14 cellular contexts compared by ENCODE assay signal in genomic region chr6:158611600-158612041, GRCh38. TPM values are rescaled to one million over a fixed set of nuclear protein-coding genes. Genes with fewer than 3 reads are reported as not detected.
DNase-seq lines count a peak whose midpoint lies in the region; ATAC-seq and TF ChIP-seq lines count a peak whose summit lies in the region.
"Had no signal": no experiment of that assay in that cellular context is flagged by ENCODE, and none has a peak within 500 bp of the region (broad histone marks: within the 10 kb centered on the region; RNA-seq: fewer than 3 reads in every experiment).

No MANE protein-coding gene starts in this region.

- no peak for DNase-seq in CD8-positive, alpha-beta T cell
- DNase-seq in WTC11 (ENCODE audit: low spot score): peak; percentile 83
- DNase-seq in right atrium auricular region (ENCODE audit: low spot score): peak; percentile 54
- no peak for DNase-seq in natural killer cell
- DNase-seq in stimulated activated CD4-positive, alpha-beta T cell treated with anti-CD3 and anti-CD28 coated beads, Interleukin-4, amount 100 ng/mL, for 24 hours: no peak
- DNase-seq in NCI-H128 (lab: John Stamatoyannopoulos, UW; ENCODE audit: unreplicated experiment): no peak
- no peak for DNase-seq in effector CD4-positive, alpha-beta T cell
- DNase-seq in T-cell: no peak
- DNase-seq: activated CD4-positive, alpha-beta T cell treated with anti-CD3 and anti-CD28 coated beads, Interleukin-2, amount 10 ng/mL, durations not matched to agents 7 days and 5 days; activated effector memory CD4-positive, alpha-beta T cell treated with anti-CD3 and anti-CD28 coated beads, Interleukin-2, amount 50 U/mL, for 16 hours; central memory CD4-positive, alpha-beta T cell; HCEC 1CT; kidney; MG63 had no signal

- CTCF ChIA-PET in CD8-positive, alpha-beta T cell (lab: Charles Lee): interaction anchor here (1.1 kb wide), 1 partner anchor 8 kb away, joined by 4 read pairs; no protein-coding TSS in a partner anchor
- CTCF ChIA-PET in WTC11 (lab: Charles Lee): interaction anchor here (1.0 to 1.7 kb wide), 3 partner anchors 49 to 468 kb away, joined by 3 to 4 read pairs (median 3); no protein-coding TSS in a partner anchor
- CTCF ChIA-PET in T-cell (lab: Charles Lee): no interaction called here

- H3K27me3 Mint-ChIP-seq in CD8-positive, alpha-beta T cell (ENCODE audit: low read depth): no peaks in the 10 kb centered on the region
- H3K27me3 Mint-ChIP-seq in WTC11 (ENCODE audit: low read depth) (no peaks in the 10 kb centered on the region; the same call in 1 of the 2 replicates), natural killer cell (ENCODE audit: low read depth in 2 of 2) (no peaks in the 10 kb centered on the region), T-cell (no peaks in the 10 kb centered on the region)
- H3K27me3 Mint-ChIP-seq: activated CD4-positive, alpha-beta T cell treated with anti-CD3 and anti-CD28 coated beads, Interleukin-2, amount 10 ng/mL, durations not matched to agents 7 days and 5 days had no signal

- POLR2A ChIA-PET in CD8-positive, alpha-beta T cell (lab: Charles Lee): no interaction called here
- POLR2A ChIA-PET in WTC11 (lab: Charles Lee): interaction anchor here (0.9 kb wide), 1 partner anchor 359 kb away, joined by 3 read pairs; no protein-coding TSS in a partner anchor
- POLR2A ChIA-PET in T-cell (lab: Charles Lee): no interaction called here

- H3K9me3 ChIP-seq in CD8-positive, alpha-beta T cell (ENCODE audit: low read length): no peaks in the 10 kb centered on the region
- no peaks in the 10 kb centered on the region for H3K9me3 ChIP-seq in right atrium auricular region
- H3K9me3 ChIP-seq: MG63 had no signal

- peak overlapping the region; percentile 45 for H3K27ac Mint-ChIP-seq in CD8-positive, alpha-beta T cell
- peak overlapping the region; percentile 74 for H3K27ac Mint-ChIP-seq in WTC11
- H3K27ac Mint-ChIP-seq in natural killer cell: peak overlapping the region; percentile 63 to 67
- peak overlapping the region in 1 of 2 donors; percentile 59 for H3K27ac Mint-ChIP-seq in T-cell
- H3K27ac Mint-ChIP-seq: activated CD4-positive, alpha-beta T cell treated with anti-CD3 and anti-CD28 coated beads, Interleukin-2, amount 10 ng/mL, durations not matched to agents 7 days and 5 days had no signal

- H3K4me1 Mint-ChIP-seq in CD8-positive, alpha-beta T cell (ENCODE audit: low read depth): no peaks in the 10 kb centered on the region
- H3K4me1 Mint-ChIP-seq in WTC11: peaks cover 18% of the 10 kb centered on the region
- H3K4me1 Mint-ChIP-seq in natural killer cell: peaks cover 5 to 25% of the 10 kb centered on the region in 2 donors
- peaks cover 0 to 5% (median 2%) of the 10 kb centered on the region in 3 donors for H3K4me1 Mint-ChIP-seq in T-cell
- H3K4me1 Mint-ChIP-seq: activated CD4-positive, alpha-beta T cell treated with anti-CD3 and anti-CD28 coated beads, Interleukin-2, amount 10 ng/mL, durations not matched to agents 7 days and 5 days had no signal

- H3K36me3 Mint-ChIP-seq in CD8-positive, alpha-beta T cell: peaks cover 93% of the 10 kb centered on the region
- peaks cover 74% of the 10 kb centered on the region for H3K36me3 Mint-ChIP-seq in WTC11
- peaks cover 14% of the 10 kb centered on the region for H3K36me3 Mint-ChIP-seq in natural killer cell
- H3K36me3 Mint-ChIP-seq in T-cell: peaks cover 80% of the 10 kb centered on the region

- H3K9me3 Mint-ChIP-seq in CD8-positive, alpha-beta T cell: no peaks in the 10 kb centered on the region
- H3K9me3 Mint-ChIP-seq in WTC11: peaks cover 8% of the 10 kb centered on the region
- H3K9me3 Mint-ChIP-seq in natural killer cell: no peaks in the 10 kb centered on the region
- H3K9me3 Mint-ChIP-seq in T-cell: no peaks in the 10 kb centered on the region

- H3K36me3 ChIP-seq in CD8-positive, alpha-beta T cell (ENCODE audit: insufficient read depth, low read length): peaks cover 20% of the 10 kb centered on the region
- peaks cover 29% of the 10 kb centered on the region for H3K36me3 ChIP-seq in right atrium auricular region

- no peak overlapping the region for H3K4me3 Mint-ChIP-seq in CD8-positive, alpha-beta T cell
- H3K4me3 Mint-ChIP-seq in WTC11: 0 out of 2 replicates have a peak overlapping the region, but pooled peaks have one; percentile 41
- no peak overlapping the region for H3K4me3 Mint-ChIP-seq in natural killer cell
- no peak overlapping the region for H3K4me3 Mint-ChIP-seq in T-cell
- H3K4me3 Mint-ChIP-seq: activated CD4-positive, alpha-beta T cell treated with anti-CD3 and anti-CD28 coated beads, Interleukin-2, amount 10 ng/mL, durations not matched to agents 7 days and 5 days had no signal

- no peak overlapping the region for H3K4me3 ChIP-seq in CD8-positive, alpha-beta T cell (ENCODE audit: low read depth, low read length)
- H3K4me3 ChIP-seq in right atrium auricular region: no peak overlapping the region
- H3K4me3 ChIP-seq: MG63 had no signal

- H3K27me3 ChIP-seq in CD8-positive, alpha-beta T cell (ENCODE audit: insufficient read depth, low read length): no peaks in the 10 kb centered on the region
- H3K27me3 ChIP-seq in right atrium auricular region: no peaks in the 10 kb centered on the region
- H3K27me3 ChIP-seq: MG63 had no signal

- TF ChIP-seq CTCF in CD8-positive, alpha-beta T cell (IDR thresholded peaks at IDR 0.05): no peak
- TF ChIP-seq CTCF in WTC11 (IDR thresholded peaks at IDR 0.05) (no peak), right atrium auricular region (IDR thresholded peaks at IDR 0.05) (no peak), natural killer cell (IDR thresholded peaks at IDR 0.05) (no peak)

- H3K27ac ChIP-seq in CD8-positive, alpha-beta T cell (ENCODE audit: low read depth, low read length): no peak overlapping the region
- peak overlapping the region; percentile 54 to 82 for H3K27ac ChIP-seq in right atrium auricular region

- H3K4me1 ChIP-seq in CD8-positive, alpha-beta T cell (ENCODE audit: insufficient read depth, low read length): no peaks in the 10 kb centered on the region
- peaks cover 0 to 33% of the 10 kb centered on the region in 2 donors for H3K4me1 ChIP-seq in right atrium auricular region

- no peak for ATAC-seq in CD8-positive, alpha-beta T cell
- ATAC-seq in WTC11: peak; percentile 98
- ATAC-seq in natural killer cell: no peak
- no peak for ATAC-seq in T-cell (replicated peaks in 1 of 4)

- intact Hi-C loops in CD8-positive, alpha-beta T cell (cut with DNase I, micrococcal nuclease): no loop called here
- intact Hi-C loops in natural killer cell (cut with micrococcal nuclease): no loop called here

TF ChIP-seq in WTC11, 78 proteins besides CTCF, POLR2A, EP300 and RAD21 (continues in another document):
- TF ChIP-seq, protein P1, sequence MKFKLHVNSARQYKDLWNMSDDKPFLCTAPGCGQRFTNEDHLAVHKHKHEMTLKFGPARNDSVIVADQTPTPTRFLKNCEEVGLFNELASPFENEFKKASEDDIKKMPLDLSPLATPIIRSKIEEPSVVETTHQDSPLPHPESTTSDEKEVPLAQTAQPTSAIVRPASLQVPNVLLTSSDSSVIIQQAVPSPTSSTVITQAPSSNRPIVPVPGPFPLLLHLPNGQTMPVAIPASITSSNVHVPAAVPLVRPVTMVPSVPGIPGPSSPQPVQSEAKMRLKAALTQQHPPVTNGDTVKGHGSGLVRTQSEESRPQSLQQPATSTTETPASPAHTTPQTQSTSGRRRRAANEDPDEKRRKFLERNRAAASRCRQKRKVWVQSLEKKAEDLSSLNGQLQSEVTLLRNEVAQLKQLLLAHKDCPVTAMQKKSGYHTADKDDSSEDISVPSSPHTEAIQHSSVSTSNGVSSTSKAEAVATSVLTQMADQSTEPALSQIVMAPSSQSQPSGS (CRISPR knock-in tag; IDR thresholded peaks at IDR 0.05; ENCODE audit: borderline replicate concordance, low read depth): no peak
- TF ChIP-seq EMX1 (CRISPR knock-in tag; IDR thresholded peaks at IDR 0.05): no peak
- no peak for TF ChIP-seq ESRRA (CRISPR knock-in tag; IDR thresholded peaks at IDR 0.05; ENCODE audit: borderline replicate concordance)
- no peak for TF ChIP-seq SP1 (CRISPR knock-in tag; conservative IDR thresholded peaks at IDR 0.05)
- no peak for TF ChIP-seq TCF7 (CRISPR knock-in tag; IDR thresholded peaks at IDR 0.05; ENCODE audit: low read depth)
- no peak for TF ChIP-seq TEAD4 (CRISPR knock-in tag; IDR thresholded peaks at IDR 0.05)
- TF ChIP-seq, protein P2, sequence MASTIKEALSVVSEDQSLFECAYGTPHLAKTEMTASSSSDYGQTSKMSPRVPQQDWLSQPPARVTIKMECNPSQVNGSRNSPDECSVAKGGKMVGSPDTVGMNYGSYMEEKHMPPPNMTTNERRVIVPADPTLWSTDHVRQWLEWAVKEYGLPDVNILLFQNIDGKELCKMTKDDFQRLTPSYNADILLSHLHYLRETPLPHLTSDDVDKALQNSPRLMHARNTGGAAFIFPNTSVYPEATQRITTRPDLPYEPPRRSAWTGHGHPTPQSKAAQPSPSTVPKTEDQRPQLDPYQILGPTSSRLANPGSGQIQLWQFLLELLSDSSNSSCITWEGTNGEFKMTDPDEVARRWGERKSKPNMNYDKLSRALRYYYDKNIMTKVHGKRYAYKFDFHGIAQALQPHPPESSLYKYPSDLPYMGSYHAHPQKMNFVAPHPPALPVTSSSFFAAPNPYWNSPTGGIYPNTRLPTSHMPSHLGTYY (CRISPR knock-in tag; IDR thresholded peaks at IDR 0.05): no peak

RNA-seq across cellular contexts. Expression of gene DYNLT1, which starts 32.9 kb away (rescaled TPM):
- 100 to 1,000 TPM; 109 TPM for total RNA-seq in CD8-positive, alpha-beta T cell
- total RNA-seq in WTC11 (2021) (79.0 to 98.1 TPM (median 91.8 TPM) in 3 replicates), right atrium auricular region (10 to 100 TPM; 57.3 to 91.5 TPM), natural killer cell (100 to 1,000 TPM in 1 of 3 donors, 10 to 100 TPM in 2; 85.7 to 106 (median 86.8) TPM), T-cell (100 to 1,000 TPM in 1 of 5 donors, 10 to 100 TPM in 4; 50.8 to 128 (median 59.5) TPM)

RNA-seq across cellular contexts. Expression of gene SYTL3, which starts 38.2 kb away (rescaled TPM):
- 10 to 100 TPM; 38.2 to 44.6 TPM for total RNA-seq in CD8-positive, alpha-beta T cell
- total RNA-seq in WTC11 (2021) (0.27 to 0.39 TPM (median 0.28 TPM) in 3 replicates), right atrium auricular region (1 to 10 TPM; 4.2 to 5.6 TPM), natural killer cell (100 to 1,000 TPM in 1 of 3 donors, 10 to 100 TPM in 2; 84.1 to 143 (median 89.0) TPM), T-cell (10 to 100 TPM; 14.4 to 45.6 (median 22.9) TPM)

RNA-seq across cellular contexts. Expression of gene TMEM181, which starts 51.7 kb away (rescaled TPM):
- 10 to 100 TPM in 1 of 2 experiments, 1 to 10 TPM in 1; 9.3 to 10.3 TPM for total RNA-seq in CD8-positive, alpha-beta T cell
- total RNA-seq in WTC11 (2021): 18.8 to 22.1 TPM (median 21.2 TPM) in 3 replicates
- 10 to 100 TPM; 13.9 to 14.4 TPM for total RNA-seq in right atrium auricular region
- total RNA-seq in natural killer cell: 10 to 100 TPM; 44.8 to 60.9 (median 45.0) TPM
- 10 to 100 TPM; 15.9 to 21.5 (median 19.9) TPM for total RNA-seq in T-cell

Comparison
In these comparisons a context has a peak if more than half of its experiments do, and no peak if none do; other contexts are left out.
1. DNase-seq: peak in WTC11 (single experiment) and right atrium auricular region (single experiment); none in CD8-positive, alpha-beta T cell (0 of 7), natural killer cell (single experiment), stimulated activated CD4-positive, alpha-beta T cell treated with anti-CD3 and anti-CD28 coated beads, Interleukin-4, amount 100 ng/mL, for 24 hours (single experiment), NCI-H128 (single experiment), effector CD4-positive, alpha-beta T cell (single experiment) and T-cell (0 of 34).
2. CTCF ChIA-PET loops: an anchor here in CD8-positive, alpha-beta T cell (1.1 kb wide) and WTC11 (1.0 to 1.7 kb wide); none called in T-cell.